15 cellular contexts compared by ENCODE assay signal in the genomic region with DNA sequence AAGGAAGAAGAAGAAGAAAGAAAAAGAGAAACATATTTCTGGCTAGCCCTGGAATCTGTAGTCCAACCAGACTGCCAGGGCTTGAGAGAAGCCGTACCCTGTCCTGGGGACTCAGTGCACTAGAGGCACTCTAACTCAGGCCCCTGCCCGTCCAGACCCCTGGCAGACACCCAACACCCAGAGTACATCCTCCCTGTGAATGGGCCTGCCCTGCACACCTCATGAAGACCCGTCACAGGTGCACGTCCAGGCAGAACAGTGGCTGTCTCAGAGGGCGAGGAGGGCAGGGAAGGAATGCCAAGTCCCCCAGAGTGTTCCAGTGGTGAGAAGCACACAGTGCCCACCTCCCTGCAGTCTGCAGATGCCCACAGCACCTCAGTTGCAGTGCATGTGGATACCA. TPM values are rescaled to one million over a fixed set of nuclear protein-coding genes. Genes with fewer than 3 reads are reported as not detected.
DNase-seq lines count a peak whose midpoint lies in the region; ATAC-seq and TF ChIP-seq lines count a peak whose summit lies in the region.
"Had no signal": no experiment of that assay in that cellular context is flagged by ENCODE, and none has a peak within 500 bp of the region (broad histone marks: within the 10 kb centered on the region; RNA-seq: fewer than 3 reads in every experiment).

No MANE protein-coding gene starts in this region.

- TF ChIP-seq CTCF in dorsolateral prefrontal cortex (IDR thresholded peaks at IDR 0.05 in 54 of 56, conservative IDR thresholded peaks at IDR 0.05 in 2 of 56; ENCODE audit: low read depth in 1 of 56, partially characterized antibody in 56 of 56) (no peak), thoracic aorta (IDR thresholded peaks at IDR 0.05) (no peak), mucosa of descending colon (IDR thresholded peaks at IDR 0.05) (no peak)

- H3K4me1 ChIP-seq in neuronal stem cell (ENCODE audit: control insufficient read depth in 2 of 2, insufficient read depth in 1 of 2, low read depth in 1 of 2, low read length in 2 of 2) (no peaks in the 10 kb centered on the region), thoracic aorta (ENCODE audit: control insufficient read depth in 1 of 2, low read depth in 2 of 2) (peaks cover 34 to 63% of the 10 kb centered on the region in 2 donors), mucosa of descending colon (ENCODE audit: low read depth) (peaks cover 3% of the 10 kb centered on the region)

- H2BK120ac ChIP-seq in neuronal stem cell (ENCODE audit: low read depth, low read length) = no peak overlapping the region

- no peak overlapping the region for H3K9ac ChIP-seq in neuronal stem cell (ENCODE audit: low read depth, low read length, poor library complexity)

- no peak overlapping the region for H2BK15ac ChIP-seq in neuronal stem cell (ENCODE audit: low read length)

- intact Hi-C loops in dorsolateral prefrontal cortex (cut with DNase I) (no loop called here), mucosa of descending colon (cut with DNase I, micrococcal nuclease) (no loop called here), head of caudate nucleus (cut with DNase I) (no loop called here)

- ATAC-seq in thoracic aorta (ENCODE audit: insufficient number of reproducible peaks, low FRiP score, low read depth) (no peak), mucosa of descending colon (no peak)

- H3K27me3 ChIP-seq in dorsolateral prefrontal cortex = no peaks in the 10 kb centered on the region
- no peaks in the 10 kb centered on the region for H3K27me3 ChIP-seq in neuronal stem cell (ENCODE audit: control insufficient read depth in 3 of 3, insufficient read depth in 3 of 3, low read depth in 1 of 3, low read length in 3 of 3)
- H3K27me3 ChIP-seq in thoracic aorta (replicated peaks; ENCODE audit: insufficient read depth) = no peaks in the 10 kb centered on the region

- no peaks in the 10 kb centered on the region for H3K79me1 ChIP-seq in neuronal stem cell (ENCODE audit: low read depth, low read length)

- H2BK12ac ChIP-seq in neuronal stem cell (ENCODE audit: low read length) = no peak overlapping the region

- no CpG with 5 or more reads among the region's 5 CpGs for WGBS in neuronal stem cell (ENCODE audit: extremely low coverage in 2 of 2, insufficient read length in 2 of 2, insufficient replicate concordance in 1 of 2), 2 donors

- H3K27ac ChIP-seq in angular gyrus (ENCODE audit: low read depth, low read length) = peak overlapping the region; percentile 60
- peak overlapping the region in 43 of 59 donors; percentile 5 to 91 (median 74) for H3K27ac ChIP-seq in dorsolateral prefrontal cortex
- no peak overlapping the region for H3K27ac ChIP-seq in neuronal stem cell (replicated peaks; ENCODE audit: low read length)
- peak overlapping the region; percentile 91 to 94 for H3K27ac ChIP-seq in thoracic aorta

- DNase-seq in dorsolateral prefrontal cortex = no peak
- DNase-seq in neuronal stem cell (ENCODE audit: low spot score) = no peak
- no peak for DNase-seq in thoracic aorta (ENCODE audit: low spot score)
- DNase-seq in activated effector memory CD4-positive, alpha-beta T cell treated with Interleukin-2 at 50 U/mL for 16 hours = no peak
- DNase-seq in mucosa of descending colon = no peak
- no peak for DNase-seq in activated CD8-positive, alpha-beta memory T cell treated with anti-CD3 and anti-CD28 coated beads for 24 hours
- no peak for DNase-seq in head of caudate nucleus
- DNase-seq: Calu3; CD4-positive, alpha-beta T cell; KBM-7; NCI-H1092 treated with DMSO at 0.1 percent for 48 hours; NCI-H1694; NCI-H2107; NCI-H69 had no signal

- H3K18ac ChIP-seq in neuronal stem cell (ENCODE audit: low read length) = no peak overlapping the region

- no peak overlapping the region for H3K4ac ChIP-seq in neuronal stem cell (ENCODE audit: low read length)

- H3K4me2 ChIP-seq in neuronal stem cell (ENCODE audit: insufficient read depth, low read length, poor library complexity, severe bottlenecking) = no peak overlapping the region

- H3K14ac ChIP-seq in neuronal stem cell (ENCODE audit: low read length) = no peak overlapping the region

- H2AFZ ChIP-seq in neuronal stem cell (ENCODE audit: low read length) = no peak overlapping the region

- no peak overlapping the region for H2AK5ac ChIP-seq in neuronal stem cell (ENCODE audit: low read depth, low read length)

- no peak overlapping the region for H3K4me3 ChIP-seq in dorsolateral prefrontal cortex
- H3K4me3 ChIP-seq in neuronal stem cell (ENCODE audit: low read length in 2 of 2) = no peak overlapping the region
- H3K4me3 ChIP-seq in thoracic aorta = no peak overlapping the region
- no peak overlapping the region for H3K4me3 ChIP-seq in mucosa of descending colon

- H3K23ac ChIP-seq in neuronal stem cell (ENCODE audit: low read depth, low read length, poor library complexity) = peak overlapping the region; percentile 25

- H2BK5ac ChIP-seq in neuronal stem cell (ENCODE audit: low read length) = no peak overlapping the region

- no peak overlapping the region for H4K91ac ChIP-seq in neuronal stem cell (ENCODE audit: low read depth, low read length, poor library complexity)

- H3K9me3 ChIP-seq in neuronal stem cell (replicated peaks in 1 of 2; ENCODE audit: control insufficient read depth in 2 of 2, insufficient read depth in 1 of 2, low read depth in 1 of 2, low read length in 2 of 2) (no peaks in the 10 kb centered on the region), thoracic aorta (no peaks in the 10 kb centered on the region), mucosa of descending colon (no peaks in the 10 kb centered on the region)

- H3K36me3 ChIP-seq in neuronal stem cell (replicated peaks in 1 of 2; ENCODE audit: control insufficient read depth in 2 of 2, insufficient read depth in 2 of 2, low read length in 2 of 2) (peaks cover 6 to 12% of the 10 kb centered on the region in 2 donors), thoracic aorta (peaks cover 10% of the 10 kb centered on the region), mucosa of descending colon (ENCODE audit: low read depth) (no peaks in the 10 kb centered on the region)

- H4K8ac ChIP-seq in neuronal stem cell (ENCODE audit: low read depth, low read length) = no peak overlapping the region

RNA-seq across cellular contexts. Expression of a gene that starts 23.0 kb away (rescaled TPM):
- total RNA-seq in dorsolateral prefrontal cortex = 10 to 100 TPM; 20.2 to 47.6 (median 32.5) TPM
- polyA plus RNA-seq in neuronal stem cell (2013, experiment 1 of 2) = 53.1 TPM
- polyA plus RNA-seq in neuronal stem cell (2013, experiment 2 of 2) = 52.7 TPM
- 100 to 1,000 TPM in 1 of 2 donors, 10 to 100 TPM in 1; 93.1 to 202 TPM for total RNA-seq in thoracic aorta
- total RNA-seq in mucosa of descending colon = 10 to 100 TPM; 25.0 to 30.3 (median 29.9) TPM

RNA-seq across cellular contexts. Expression of a gene that starts 28.6 kb away (rescaled TPM):
- total RNA-seq in dorsolateral prefrontal cortex = 10 to 100 TPM in 97 of 120 experiments, 1 to 10 TPM in 23; 4.6 to 37.2 (median 13.1) TPM
- 30.6 TPM for polyA plus RNA-seq in neuronal stem cell (2013, experiment 1 of 2)
- polyA plus RNA-seq in neuronal stem cell (2013, experiment 2 of 2) = 27.2 TPM
- total RNA-seq in thoracic aorta = 100 to 1,000 TPM; 109 to 138 TPM
- 10 to 100 TPM; 27.2 to 39.2 (median 36.9) TPM for total RNA-seq in mucosa of descending colon

RNA-seq across cellular contexts. Expression of a gene that starts 37.5 kb away (rescaled TPM):
- total RNA-seq in dorsolateral prefrontal cortex (10 to 100 TPM; 32.5 to 94.6 (median 56.8) TPM), thoracic aorta (10 to 100 TPM; 22.0 to 35.7 TPM), mucosa of descending colon (10 to 100 TPM; 20.0 to 27.0 (median 21.0) TPM)
- 28.2 TPM for polyA plus RNA-seq in neuronal stem cell (2013, experiment 1 of 2)
- 28.8 TPM for polyA plus RNA-seq in neuronal stem cell (2013, experiment 2 of 2)

RNA-seq across cellular contexts. Expression of a gene that starts 47.4 kb away (rescaled TPM):
- total RNA-seq in dorsolateral prefrontal cortex (10 to 100 TPM; 25.7 to 84.8 (median 55.9) TPM), thoracic aorta (10 to 100 TPM in 1 of 2 donors, 1 to 10 TPM in 1; 6.1 to 16.4 TPM), mucosa of descending colon (10 to 100 TPM; 18.8 to 24.9 (median 20.6) TPM)
- polyA plus RNA-seq in neuronal stem cell (2013, experiment 1 of 2) = 41.3 TPM
- polyA plus RNA-seq in neuronal stem cell (2013, experiment 2 of 2) = 39.6 TPM

RNA-seq across cellular contexts. Expression of a gene that starts 47.6 kb away (rescaled TPM):
- 10 to 100 TPM in 118 of 120 experiments, 1 to 10 TPM in 2; 8.3 to 24.2 (median 16.1) TPM for total RNA-seq in dorsolateral prefrontal cortex
- 26.4 TPM for polyA plus RNA-seq in neuronal stem cell (2013, experiment 1 of 2)
- polyA plus RNA-seq in neuronal stem cell (2013, experiment 2 of 2) = 26.4 TPM
- 1 to 10 TPM in 1 of 2 donors, not detected in 1; 1.4 TPM for total RNA-seq in thoracic aorta
- 10 to 100 TPM; 10.0 to 13.0 (median 12.6) TPM for total RNA-seq in mucosa of descending colon
